15 cellular contexts compared by ENCODE assay signal in the genomic region with DNA sequence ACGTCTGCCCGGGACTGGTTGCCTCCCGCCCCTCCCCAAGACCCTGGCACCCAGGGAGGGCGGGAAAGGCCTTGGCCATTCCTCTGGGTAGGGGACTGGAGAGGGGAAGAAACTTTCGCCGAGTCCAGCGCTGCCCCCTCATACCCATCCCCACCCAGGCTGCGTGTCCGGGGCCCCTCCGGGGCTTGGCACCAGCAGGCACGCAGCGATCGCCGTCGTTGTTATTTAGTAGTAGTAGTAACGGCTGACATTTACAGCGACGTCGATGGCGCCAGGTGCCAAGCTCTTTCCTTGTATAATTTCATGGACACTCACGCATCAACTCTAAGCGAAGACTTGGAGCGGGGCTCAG. TPM values are rescaled to one million over a fixed set of nuclear protein-coding genes. Genes with fewer than 3 reads are reported as not detected.
DNase-seq lines count a peak whose midpoint lies in the region; ATAC-seq, FAIRE-seq and TF ChIP-seq lines count a peak whose summit lies in the region.
"Had no signal": no experiment of that assay in that cellular context is flagged by ENCODE, and none has a peak within 500 bp of the region (broad histone marks: within the 10 kb centered on the region; RNA-seq: fewer than 3 reads in every experiment).

No MANE protein-coding gene starts in this region.

- no peak overlapping the region for H3K4ac ChIP-seq in H1 (replicated peaks; ENCODE audit: insufficient read length, low read depth, low read length)

- no peak for TF ChIP-seq POLR2A in H1 (IDR thresholded peaks at IDR 0.05; ENCODE audit: control extremely low read depth in 1 of 2, low read depth in 2 of 2, low read length in 2 of 2)

- ATAC-seq in heart right ventricle: peak in 1 of 8 donors; percentile 6
- no peak for ATAC-seq in left cardiac atrium
- ATAC-seq in natural killer cell treated with Interleukin-12 subunit alpha and Interleukin-12 subunit beta and Interleukin-15 and Interleukin-18, amount 100 ng/mL, for 72 hours: no peak

- no peak overlapping the region for H2BK120ac ChIP-seq in H1 (replicated peaks; ENCODE audit: low read depth, low read length)

- peaks cover 14 to 50% (median 36%) of the 10 kb centered on the region in 9 donors for H3K4me1 ChIP-seq in heart right ventricle
- H3K4me1 ChIP-seq in H1 (replicated peaks in 1 of 4; ENCODE audit: control insufficient read depth in 3 of 4, insufficient read depth in 4 of 4, low read length in 3 of 4): peaks cover 0 to 17% (median 9%) of the 10 kb centered on the region in 4 experiments; a peak in 5 of 7 replicates

- H3K56ac ChIP-seq in H1 (replicated peaks; ENCODE audit: insufficient read length, low read depth, low read length): no peak overlapping the region

- no peak overlapping the region for H3K18ac ChIP-seq in H1 (ENCODE audit: extremely low read depth, low read length)

- peaks cover 29% of the 10 kb centered on the region for H3K23me2 ChIP-seq in H1 (ENCODE audit: low read depth, low read length)

- H2BK12ac ChIP-seq in H1 (ENCODE audit: low read depth, low read length): peak overlapping the region; percentile 60; the same call in 1 of the 2 replicates

- TF ChIP-seq EP300 in H1 (IDR thresholded peaks at IDR 0.05; ENCODE audit: borderline replicate concordance in 1 of 2, low read depth in 2 of 2, low read length in 2 of 2): no peak

- no peak overlapping the region for H3K9ac ChIP-seq in H1 (replicated peaks in 1 of 4; ENCODE audit: extremely low read depth in 1 of 4, low read depth in 3 of 4, low read length in 3 of 4)

- no peak overlapping the region for H3K14ac ChIP-seq in H1 (ENCODE audit: insufficient read length)

- WGBS in heart right ventricle, 2 donors: 19 to 22% methylated on average over 19 to 23 of the region's 23 CpGs
- 34% methylated on average over 19 of the region's 23 CpGs; no CpG with 5 or more reads in 1 of the 2 experiments for WGBS in H1 (ENCODE audit: extremely low coverage in 1 of 2, insufficient coverage in 1 of 2, insufficient read length in 1 of 2, insufficient replicate concordance in 2 of 2, low coverage in 1 of 2, low lambda C conversion rate in 2 of 2, missing lambda C conversion rate in 1 of 2), 2 experiments

- no peak for TF ChIP-seq CTCF in heart right ventricle (IDR thresholded peaks at IDR 0.05)
- no peak for TF ChIP-seq CTCF in H1 (IDR thresholded peaks at IDR 0.05; ENCODE audit: control extremely low read depth in 1 of 3, insufficient read depth in 1 of 3, low read depth in 1 of 3, low read length in 3 of 3)

- no peak overlapping the region for H2BK5ac ChIP-seq in H1 (ENCODE audit: low read depth, low read length)

- peak overlapping the region; percentile 10 for H3K4me3 Mint-ChIP-seq in natural killer cell treated with Interleukin-12 subunit alpha and Interleukin-12 subunit beta and Interleukin-15 and Interleukin-18, amount 100 ng/mL, for 72 hours

- H3K27ac ChIP-seq in heart right ventricle: peak overlapping the region; percentile 78 to 95 (median 90)
- H3K27ac ChIP-seq in H1 (ENCODE audit: low read depth, low read length): no peak overlapping the region
- H3K27ac ChIP-seq: HL-60 had no signal

- H4K20me1 ChIP-seq in H1 (replicated peaks in 1 of 2; ENCODE audit: control insufficient read depth in 1 of 2, insufficient read depth in 2 of 2, low read length in 2 of 2): peaks cover 0 to 5% of the 10 kb centered on the region in 2 experiments

- H3K79me1 ChIP-seq in H1 (ENCODE audit: low read depth, low read length): no peaks in the 10 kb centered on the region

- intact Hi-C loops in heart right ventricle (cut with DNase I) (loop anchor here in 4 of 10 donors (5.0 to 10.0 kb wide), 4 partner anchors 112 to 209 kb away; no protein-coding TSS in a partner anchor), left cardiac atrium (cut with DNase I) (loop anchor here in 1 of 2 donors (5.0 kb wide), 2 partner anchors 144 to 209 kb away; no protein-coding TSS in a partner anchor)

- TF ChIP-seq RAD21 in H1 (IDR thresholded peaks at IDR 0.05 in 1 of 2, conservative IDR thresholded peaks at IDR 0.05 in 1 of 2; ENCODE audit: low read depth in 2 of 2, low read length in 2 of 2): no peak

- H3K4me3 ChIP-seq in heart right ventricle (peak overlapping the region; percentile 30 to 85 (median 58)), H1 (ENCODE audit: extremely low read depth in 1 of 4, insufficient read depth in 2 of 4, low read depth in 3 of 4, low read length in 4 of 4) (peak overlapping the region in 3 of 4 experiments; percentile 41 to 63 (median 42); a peak in 6 of 8 replicates)

- no peak overlapping the region for H2AK5ac ChIP-seq in H1 (ENCODE audit: low read depth, low read length)

- peak overlapping the region; percentile 61 to 77 for H3K4me2 ChIP-seq in H1 (ENCODE audit: insufficient read depth in 1 of 2, low read depth in 2 of 2, low read length in 2 of 2)

- DNase-seq in heart right ventricle (no peak), left cardiac atrium (no peak), H1 (ENCODE audit: low read depth in 1 of 2, low spot score in 2 of 2) (no peak), NK-92 (lab: John Stamatoyannopoulos, UW; ENCODE audit: unreplicated experiment) (no peak), DMS 273 (lab: John Stamatoyannopoulos, UW; ENCODE audit: unreplicated experiment) (no peak), SHP77 treated with DMSO at 0.1 percent for 48 hours (lab: John Stamatoyannopoulos, UW) (no peak)
- no peak for DNase-seq in natural killer cell treated with Interleukin-12 subunit alpha and Interleukin-12 subunit beta and Interleukin-15 and Interleukin-18, amount 100 ng/mL, for 72 hours (ENCODE audit: low spot score)
- DNase-seq in activated effector memory CD4-positive, alpha-beta T cell treated with Interleukin-2 at 50 U/mL for 16 hours: no peak
- DNase-seq: effector memory CD4-positive, alpha-beta T cell; HCEC 1CT; NCI-H187 treated with DMSO at 0.1 percent for 48 hours; NCI-H82; T1000 had no signal

- H3K9me3 Mint-ChIP-seq in natural killer cell treated with Interleukin-12 subunit alpha and Interleukin-12 subunit beta and Interleukin-15 and Interleukin-18, amount 100 ng/mL, for 72 hours: no peaks in the 10 kb centered on the region

- no peaks in the 10 kb centered on the region for H3K36me3 Mint-ChIP-seq in natural killer cell treated with Interleukin-12 subunit alpha and Interleukin-12 subunit beta and Interleukin-15 and Interleukin-18, amount 100 ng/mL, for 72 hours

- peaks cover 0 to 6% of the 10 kb centered on the region in 2 experiments; a peak in 3 of 4 replicates for H3K79me2 ChIP-seq in H1 (ENCODE audit: control insufficient read depth in 1 of 2, insufficient read depth in 2 of 2, low read length in 2 of 2)

- H3K23ac ChIP-seq in H1 (ENCODE audit: insufficient read length): no peak overlapping the region

- peaks cover 7 to 13% of the 10 kb centered on the region in 2 donors for H3K27me3 Mint-ChIP-seq in natural killer cell treated with Interleukin-12 subunit alpha and Interleukin-12 subunit beta and Interleukin-15 and Interleukin-18, amount 100 ng/mL, for 72 hours

- peaks cover 0 to 2% of the 10 kb centered on the region in 2 donors for H3K4me1 Mint-ChIP-seq in natural killer cell treated with Interleukin-12 subunit alpha and Interleukin-12 subunit beta and Interleukin-15 and Interleukin-18, amount 100 ng/mL, for 72 hours (ENCODE audit: low read depth in 2 of 2)

- H4K91ac ChIP-seq in H1 (replicated peaks; ENCODE audit: insufficient read length, low read length): no peak overlapping the region

- H3K27me3 ChIP-seq in heart right ventricle (peaks cover 0 to 70% (median 26%) of the 10 kb centered on the region in 7 donors), H1 (replicated peaks in 1 of 4; ENCODE audit: control insufficient read depth in 3 of 4, extremely low read depth in 1 of 4, insufficient read depth in 3 of 4, low read length in 3 of 4) (peaks cover 25 to 44% (median 33%) of the 10 kb centered on the region in 4 experiments)

- H2AFZ ChIP-seq in H1 (ENCODE audit: low read length): no peak overlapping the region

- no peak overlapping the region for H3K27ac Mint-ChIP-seq in natural killer cell treated with Interleukin-12 subunit alpha and Interleukin-12 subunit beta and Interleukin-15 and Interleukin-18, amount 100 ng/mL, for 72 hours

- H2BK15ac ChIP-seq in H1 (ENCODE audit: low read length): 0 out of 2 replicates have a peak overlapping the region, but pooled peaks have one; percentile 29

- H4K8ac ChIP-seq in H1 (ENCODE audit: extremely low read depth, insufficient read depth, low read length): no peak overlapping the region

- POLR2A ChIA-PET in H1 (lab: Charles Lee; ENCODE audit: partially characterized antibody): interaction anchor here (1.4 kb wide), 1 partner anchor 16 kb away, joined by 3 read pairs; no protein-coding TSS in a partner anchor

- H4K5ac ChIP-seq in H1 (ENCODE audit: insufficient read length, low read depth, low read length): no peak overlapping the region

- H3K36me3 ChIP-seq in heart right ventricle: no peaks in the 10 kb centered on the region
- no peaks in the 10 kb centered on the region; a peak in 1 of 8 replicates for H3K36me3 ChIP-seq in H1 (ENCODE audit: control insufficient read depth in 2 of 4, insufficient read depth in 4 of 4, low read length in 3 of 4)

- H2BK20ac ChIP-seq in H1 (ENCODE audit: low read length): no peak overlapping the region

- CTCF ChIA-PET in H1 (lab: Charles Lee; ENCODE audit: partially characterized antibody): interaction anchor here (1.0 kb wide), 1 partner anchor 251 kb away, joined by 3 read pairs; no protein-coding TSS in a partner anchor

- H3K9me3 ChIP-seq in heart right ventricle (peaks cover 0 to 11% (median 0%) of the 10 kb centered on the region in 11 donors), H1 (ENCODE audit: insufficient read depth in 2 of 2, low read depth in 1 of 2, low read length in 1 of 2) (no peaks in the 10 kb centered on the region)

- no peak for FAIRE-seq in H1 (lab: Jason Lieb, UNC)
- FAIRE-seq: islet of Langerhans had no signal

TF ChIP-seq in H1, 55 proteins besides CTCF, POLR2A, EP300 and RAD21 (continues in another document):
- no peak for TF ChIP-seq CHD1 (IDR thresholded peaks at IDR 0.05; ENCODE audit: low read depth, low read length)
- no peak for TF ChIP-seq GABPA (IDR thresholded peaks at IDR 0.05; ENCODE audit: borderline replicate concordance, insufficient read depth, low read length)
- no peak for TF ChIP-seq POU5F1 (IDR thresholded peaks at IDR 0.05; ENCODE audit: low read depth, low read length)

RNA-seq across cellular contexts. Expression of gene PDGFA, which starts 3.3 kb away (rescaled TPM):
- total RNA-seq in heart right ventricle (10 to 100 TPM; 16.7 to 38.5 (median 27.9) TPM), left cardiac atrium (10 to 100 TPM; 27.5 to 33.9 TPM)
- polyA plus RNA-seq in heart right ventricle (10 to 100 TPM; 14.3 to 18.3 TPM), H1 (2011; rRNA removed) (21.1 and 22.3 TPM in 2 replicates)
- total RNA-seq in H1 (2021; fragmentation: NEBNext Ultra II Directional; extraction: Animal tissue kit (Norgen Biotek cat#: 25700)): 38.0 and 43.0 TPM in 2 replicates
- 18.1 TPM for polyA plus RNA-seq in H1 (2011; cell fraction: cytosol; rRNA removed)
- polyA plus RNA-seq in H1 (2011; cell fraction: nucleus; rRNA removed): 42.6 TPM
- 42.0 to 59.5 TPM (median 51.8 TPM) in 4 replicates for polyA plus RNA-seq in H1 (2012, experiment 1 of 2)
- 33.3 TPM for polyA plus RNA-seq in H1 (2012, experiment 2 of 2)
- 34.8 TPM for polyA plus RNA-seq in H1 (2013, experiment 1 of 2)
- 38.8 TPM for polyA plus RNA-seq in H1 (2013, experiment 2 of 2)
- polyA minus RNA-seq in H1 (2011; rRNA and poly(A)+ RNA removed): 46.5 and 53.1 TPM in 2 replicates
- polyA minus RNA-seq in H1 (2011; cell fraction: cytosol; rRNA and poly(A)+ RNA removed): 78.2 TPM
- 31.0 TPM for polyA minus RNA-seq in H1 (2011; cell fraction: nucleus; rRNA and poly(A)+ RNA removed)
- 1 to 10 TPM; 1.3 to 5.0 TPM for total RNA-seq in natural killer cell treated with Interleukin-12 subunit alpha and Interleukin-12 subunit beta and Interleukin-15 and Interleukin-18, amount 100 ng/mL, for 72 hours
